In the genomic region with DNA sequence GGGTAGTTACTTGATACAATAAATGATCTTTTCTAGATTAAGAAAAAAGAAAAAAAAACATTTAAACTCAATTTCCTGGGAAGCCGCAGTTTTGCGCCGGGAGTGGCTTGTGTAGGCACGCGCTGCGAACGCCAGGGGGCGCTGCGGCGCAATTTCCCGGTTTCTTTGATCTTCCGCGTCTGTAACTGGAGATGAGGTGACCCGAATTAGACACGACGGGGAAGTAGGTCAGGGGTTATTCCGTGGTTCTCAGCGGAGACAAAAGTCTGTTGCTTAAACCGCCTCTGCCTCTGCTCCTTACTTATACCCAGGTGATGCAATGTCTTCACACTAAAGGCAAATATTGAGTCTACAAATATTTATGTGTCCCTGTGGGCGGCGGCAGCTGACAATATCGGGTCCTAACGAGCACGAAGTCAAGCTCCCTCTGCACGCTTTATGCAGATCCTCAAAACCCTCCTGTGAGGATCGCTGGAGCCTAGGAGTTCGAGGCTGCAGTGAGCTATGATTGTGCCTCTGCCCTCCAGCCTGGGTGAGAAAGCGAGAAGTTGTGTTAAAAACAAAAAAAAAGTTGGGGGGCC, we compare ENCODE assay signal across 1 cellular context.
TF ChIP-seq lines count a peak whose summit lies in the region.

No MANE protein-coding gene starts in this region.

TF ChIP-seq in HepG2, 621 proteins besides CTCF, POLR2A, EP300 and RAD21 (continued from another document and continues in another):
- TF ChIP-seq, protein P1, sequence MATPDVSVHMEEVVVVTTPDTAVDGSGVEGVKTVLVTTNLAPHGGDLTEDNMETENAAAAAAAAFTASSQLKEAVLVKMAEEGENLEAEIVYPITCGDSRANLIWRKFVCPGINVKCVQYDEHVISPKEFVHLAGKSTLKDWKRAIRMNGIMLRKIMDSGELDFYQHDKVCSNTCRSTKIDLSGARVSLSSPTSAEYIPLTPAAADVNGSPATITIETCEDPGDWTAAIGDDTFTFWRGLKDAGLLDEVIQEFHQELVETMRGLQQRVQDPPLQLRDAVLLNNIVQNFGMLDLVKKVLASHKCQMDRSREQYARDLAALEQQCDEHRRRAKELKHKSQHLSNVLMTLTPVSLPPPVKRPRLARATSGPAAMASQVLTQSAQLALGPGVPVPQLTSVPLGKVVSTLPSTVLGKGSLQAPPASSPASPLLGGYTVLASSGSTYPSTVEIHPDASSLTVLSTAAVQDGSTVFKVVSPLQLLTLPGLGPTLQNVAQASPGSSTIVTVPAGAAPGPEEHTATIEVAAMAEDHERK (CRISPR knock-in tag; IDR thresholded peaks at IDR 0.05; ENCODE audit: low read depth), result no peak
- TF ChIP-seq ZNF263 (CRISPR knock-in tag; IDR thresholded peaks at IDR 0.05) (no peak), ZNF788 (CRISPR knock-in tag; IDR thresholded peaks at IDR 0.05; ENCODE audit: borderline replicate concordance) (peak; percentile 81; the same call in 1 of the 2 replicates), RXRA (CRISPR knock-in tag; IDR thresholded peaks at IDR 0.05) (peak; percentile 99), ZNF317 (CRISPR knock-in tag; IDR thresholded peaks at IDR 0.05) (no peak), SIX4 (CRISPR knock-in tag; IDR thresholded peaks at IDR 0.05) (peak; percentile 99), GTF2F1 (IDR thresholded peaks at IDR 0.05; ENCODE audit: low read length) (no peak), ZNF10 (CRISPR knock-in tag; IDR thresholded peaks at IDR 0.05; ENCODE audit: borderline replicate concordance, low read depth) (no peak), ZNF30 (CRISPR knock-in tag; IDR thresholded peaks at IDR 0.05) (no peak), TCF7 (IDR thresholded peaks at IDR 0.05; ENCODE audit: low read depth) (peak; percentile 98), DNMT3B (CRISPR knock-in tag; conservative IDR thresholded peaks at IDR 0.05) (no peak), ZNF549 (CRISPR knock-in tag; IDR thresholded peaks at IDR 0.05) (no peak), MTF2 (CRISPR knock-in tag; IDR thresholded peaks at IDR 0.05; ENCODE audit: borderline replicate concordance) (peak; percentile 77; the same call in 1 of the 2 replicates), ZBTB7A (CRISPR knock-in tag; IDR thresholded peaks at IDR 0.05) (no peak), ZNF180 (CRISPR knock-in tag; IDR thresholded peaks at IDR 0.05; ENCODE audit: borderline replicate concordance, low read depth) (no peak), PCBP2 (optimal IDR thresholded peaks at IDR 0.05; ENCODE audit: low read depth, low read length, poor library complexity, severe bottlenecking) (no peak), DPF2 (CRISPR knock-in tag; IDR thresholded peaks at IDR 0.05; ENCODE audit: borderline replicate concordance, low read depth) (no peak), SOX5 (CRISPR knock-in tag; IDR thresholded peaks at IDR 0.05; ENCODE audit: borderline replicate concordance) (peak; percentile 87), TGIF2 (CRISPR knock-in tag; IDR thresholded peaks at IDR 0.05) (no peak), ERF (CRISPR knock-in tag; IDR thresholded peaks at IDR 0.05) (peak; percentile 74), NRL (CRISPR knock-in tag; IDR thresholded peaks at IDR 0.05; ENCODE audit: borderline replicate concordance) (no peak; the same call in 1 of the 2 replicates), SALL2 (CRISPR knock-in tag; IDR thresholded peaks at IDR 0.05) (no peak), MZF1 (CRISPR knock-in tag; IDR thresholded peaks at IDR 0.05; ENCODE audit: borderline replicate concordance) (no peak), ZNF790 (CRISPR knock-in tag; IDR thresholded peaks at IDR 0.05; ENCODE audit: borderline replicate concordance) (no peak), ZNF556 (CRISPR knock-in tag; IDR thresholded peaks at IDR 0.05; ENCODE audit: borderline replicate concordance) (no peak), ONECUT2 (CRISPR knock-in tag; IDR thresholded peaks at IDR 0.05) (no peak), MEIS1 (CRISPR knock-in tag; IDR thresholded peaks at IDR 0.05; ENCODE audit: borderline replicate concordance) (no peak; the same call in 1 of the 2 replicates), ZFP1 (CRISPR knock-in tag; IDR thresholded peaks at IDR 0.05) (no peak; the same call in 1 of the 2 replicates), RARA (CRISPR knock-in tag; IDR thresholded peaks at IDR 0.05) (peak; percentile 96), WIZ (CRISPR knock-in tag; IDR thresholded peaks at IDR 0.05) (no peak), AGO2 (optimal IDR thresholded peaks at IDR 0.05; ENCODE audit: low read depth, low read length) (no peak), HNF4A (CRISPR knock-in tag; IDR thresholded peaks at IDR 0.05) (peak; percentile 67), NR1H2 (CRISPR knock-in tag; IDR thresholded peaks at IDR 0.05; ENCODE audit: borderline replicate concordance, low read depth) (no peak), FOXK1 (CRISPR knock-in tag; IDR thresholded peaks at IDR 0.05; ENCODE audit: borderline replicate concordance, low read depth) (peak; percentile 96), HCFC1 (IDR thresholded peaks at IDR 0.05; ENCODE audit: low read depth, low read length) (no peak)
- TF ChIP-seq, protein P2, sequence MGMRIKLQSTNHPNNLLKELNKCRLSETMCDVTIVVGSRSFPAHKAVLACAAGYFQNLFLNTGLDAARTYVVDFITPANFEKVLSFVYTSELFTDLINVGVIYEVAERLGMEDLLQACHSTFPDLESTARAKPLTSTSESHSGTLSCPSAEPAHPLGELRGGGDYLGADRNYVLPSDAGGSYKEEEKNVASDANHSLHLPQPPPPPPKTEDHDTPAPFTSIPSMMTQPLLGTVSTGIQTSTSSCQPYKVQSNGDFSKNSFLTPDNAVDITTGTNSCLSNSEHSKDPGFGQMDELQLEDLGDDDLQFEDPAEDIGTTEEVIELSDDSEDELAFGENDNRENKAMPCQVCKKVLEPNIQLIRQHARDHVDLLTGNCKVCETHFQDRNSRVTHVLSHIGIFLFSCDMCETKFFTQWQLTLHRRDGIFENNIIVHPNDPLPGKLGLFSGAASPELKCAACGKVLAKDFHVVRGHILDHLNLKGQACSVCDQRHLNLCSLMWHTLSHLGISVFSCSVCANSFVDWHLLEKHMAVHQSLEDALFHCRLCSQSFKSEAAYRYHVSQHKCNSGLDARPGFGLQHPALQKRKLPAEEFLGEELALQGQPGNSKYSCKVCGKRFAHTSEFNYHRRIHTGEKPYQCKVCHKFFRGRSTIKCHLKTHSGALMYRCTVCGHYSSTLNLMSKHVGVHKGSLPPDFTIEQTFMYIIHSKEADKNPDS (CRISPR knock-in tag; IDR thresholded peaks at IDR 0.05), result no peak
- TF ChIP-seq, protein P3, sequence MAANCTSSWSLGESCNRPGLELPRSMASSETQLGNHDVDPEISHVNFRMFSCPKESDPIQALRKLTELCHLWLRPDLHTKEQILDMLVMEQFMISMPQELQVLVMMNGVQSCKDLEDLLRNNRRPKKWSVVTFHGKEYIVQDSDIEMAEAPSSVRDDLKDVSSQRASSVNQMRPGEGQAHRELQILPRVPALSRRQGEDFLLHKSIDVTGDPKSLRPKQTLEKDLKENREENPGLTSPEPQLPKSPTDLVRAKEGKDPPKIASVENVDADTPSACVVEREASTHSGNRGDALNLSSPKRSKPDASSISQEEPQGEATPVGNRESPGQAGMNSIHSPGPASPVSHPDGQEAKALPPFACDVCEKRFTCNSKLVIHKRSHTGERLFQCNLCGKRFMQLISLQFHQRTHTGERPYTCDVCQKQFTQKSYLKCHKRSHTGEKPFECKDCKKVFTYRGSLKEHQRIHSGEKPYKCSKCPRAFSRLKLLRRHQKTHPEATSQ (CRISPR knock-in tag; IDR thresholded peaks at IDR 0.05; ENCODE audit: borderline replicate concordance), result no peak
- TF ChIP-seq, protein P4, sequence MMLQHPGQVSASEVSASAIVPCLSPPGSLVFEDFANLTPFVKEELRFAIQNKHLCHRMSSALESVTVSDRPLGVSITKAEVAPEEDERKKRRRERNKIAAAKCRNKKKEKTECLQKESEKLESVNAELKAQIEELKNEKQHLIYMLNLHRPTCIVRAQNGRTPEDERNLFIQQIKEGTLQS (CRISPR knock-in tag; IDR thresholded peaks at IDR 0.05), result peak; percentile 93
- TF ChIP-seq, protein P5, sequence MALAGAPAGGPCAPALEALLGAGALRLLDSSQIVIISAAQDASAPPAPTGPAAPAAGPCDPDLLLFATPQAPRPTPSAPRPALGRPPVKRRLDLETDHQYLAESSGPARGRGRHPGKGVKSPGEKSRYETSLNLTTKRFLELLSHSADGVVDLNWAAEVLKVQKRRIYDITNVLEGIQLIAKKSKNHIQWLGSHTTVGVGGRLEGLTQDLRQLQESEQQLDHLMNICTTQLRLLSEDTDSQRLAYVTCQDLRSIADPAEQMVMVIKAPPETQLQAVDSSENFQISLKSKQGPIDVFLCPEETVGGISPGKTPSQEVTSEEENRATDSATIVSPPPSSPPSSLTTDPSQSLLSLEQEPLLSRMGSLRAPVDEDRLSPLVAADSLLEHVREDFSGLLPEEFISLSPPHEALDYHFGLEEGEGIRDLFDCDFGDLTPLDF (CRISPR knock-in tag; IDR thresholded peaks at IDR 0.05), result no peak; the same call in 1 of the 2 replicates
- TF ChIP-seq, protein P6, sequence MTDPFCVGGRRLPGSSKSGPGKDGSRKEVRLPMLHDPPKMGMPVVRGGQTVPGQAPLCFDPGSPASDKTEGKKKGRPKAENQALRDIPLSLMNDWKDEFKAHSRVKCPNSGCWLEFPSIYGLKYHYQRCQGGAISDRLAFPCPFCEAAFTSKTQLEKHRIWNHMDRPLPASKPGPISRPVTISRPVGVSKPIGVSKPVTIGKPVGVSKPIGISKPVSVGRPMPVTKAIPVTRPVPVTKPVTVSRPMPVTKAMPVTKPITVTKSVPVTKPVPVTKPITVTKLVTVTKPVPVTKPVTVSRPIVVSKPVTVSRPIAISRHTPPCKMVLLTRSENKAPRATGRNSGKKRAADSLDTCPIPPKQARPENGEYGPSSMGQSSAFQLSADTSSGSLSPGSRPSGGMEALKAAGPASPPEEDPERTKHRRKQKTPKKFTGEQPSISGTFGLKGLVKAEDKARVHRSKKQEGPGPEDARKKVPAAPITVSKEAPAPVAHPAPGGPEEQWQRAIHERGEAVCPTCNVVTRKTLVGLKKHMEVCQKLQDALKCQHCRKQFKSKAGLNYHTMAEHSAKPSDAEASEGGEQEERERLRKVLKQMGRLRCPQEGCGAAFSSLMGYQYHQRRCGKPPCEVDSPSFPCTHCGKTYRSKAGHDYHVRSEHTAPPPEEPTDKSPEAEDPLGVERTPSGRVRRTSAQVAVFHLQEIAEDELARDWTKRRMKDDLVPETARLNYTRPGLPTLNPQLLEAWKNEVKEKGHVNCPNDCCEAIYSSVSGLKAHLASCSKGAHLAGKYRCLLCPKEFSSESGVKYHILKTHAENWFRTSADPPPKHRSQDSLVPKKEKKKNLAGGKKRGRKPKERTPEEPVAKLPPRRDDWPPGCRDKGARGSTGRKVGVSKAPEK (CRISPR knock-in tag; IDR thresholded peaks at IDR 0.05; ENCODE audit: borderline replicate concordance), result no peak
- TF ChIP-seq, protein P7, sequence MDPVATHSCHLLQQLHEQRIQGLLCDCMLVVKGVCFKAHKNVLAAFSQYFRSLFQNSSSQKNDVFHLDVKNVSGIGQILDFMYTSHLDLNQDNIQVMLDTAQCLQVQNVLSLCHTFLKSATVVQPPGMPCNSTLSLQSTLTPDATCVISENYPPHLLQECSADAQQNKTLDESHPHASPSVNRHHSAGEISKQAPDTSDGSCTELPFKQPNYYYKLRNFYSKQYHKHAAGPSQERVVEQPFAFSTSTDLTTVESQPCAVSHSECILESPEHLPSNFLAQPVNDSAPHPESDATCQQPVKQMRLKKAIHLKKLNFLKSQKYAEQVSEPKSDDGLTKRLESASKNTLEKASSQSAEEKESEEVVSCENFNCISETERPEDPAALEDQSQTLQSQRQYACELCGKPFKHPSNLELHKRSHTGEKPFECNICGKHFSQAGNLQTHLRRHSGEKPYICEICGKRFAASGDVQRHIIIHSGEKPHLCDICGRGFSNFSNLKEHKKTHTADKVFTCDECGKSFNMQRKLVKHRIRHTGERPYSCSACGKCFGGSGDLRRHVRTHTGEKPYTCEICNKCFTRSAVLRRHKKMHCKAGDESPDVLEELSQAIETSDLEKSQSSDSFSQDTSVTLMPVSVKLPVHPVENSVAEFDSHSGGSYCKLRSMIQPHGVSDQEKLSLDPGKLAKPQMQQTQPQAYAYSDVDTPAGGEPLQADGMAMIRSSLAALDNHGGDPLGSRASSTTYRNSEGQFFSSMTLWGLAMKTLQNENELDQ (CRISPR knock-in tag; IDR thresholded peaks at IDR 0.05; ENCODE audit: borderline replicate concordance), result no peak
- TF ChIP-seq, protein P8, sequence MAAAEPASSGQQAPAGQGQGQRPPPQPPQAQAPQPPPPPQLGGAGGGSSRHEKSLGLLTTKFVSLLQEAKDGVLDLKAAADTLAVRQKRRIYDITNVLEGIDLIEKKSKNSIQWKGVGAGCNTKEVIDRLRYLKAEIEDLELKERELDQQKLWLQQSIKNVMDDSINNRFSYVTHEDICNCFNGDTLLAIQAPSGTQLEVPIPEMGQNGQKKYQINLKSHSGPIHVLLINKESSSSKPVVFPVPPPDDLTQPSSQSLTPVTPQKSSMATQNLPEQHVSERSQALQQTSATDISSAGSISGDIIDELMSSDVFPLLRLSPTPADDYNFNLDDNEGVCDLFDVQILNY (CRISPR knock-in tag; conservative IDR thresholded peaks at IDR 0.05), result no peak
- TF ChIP-seq, protein P9, sequence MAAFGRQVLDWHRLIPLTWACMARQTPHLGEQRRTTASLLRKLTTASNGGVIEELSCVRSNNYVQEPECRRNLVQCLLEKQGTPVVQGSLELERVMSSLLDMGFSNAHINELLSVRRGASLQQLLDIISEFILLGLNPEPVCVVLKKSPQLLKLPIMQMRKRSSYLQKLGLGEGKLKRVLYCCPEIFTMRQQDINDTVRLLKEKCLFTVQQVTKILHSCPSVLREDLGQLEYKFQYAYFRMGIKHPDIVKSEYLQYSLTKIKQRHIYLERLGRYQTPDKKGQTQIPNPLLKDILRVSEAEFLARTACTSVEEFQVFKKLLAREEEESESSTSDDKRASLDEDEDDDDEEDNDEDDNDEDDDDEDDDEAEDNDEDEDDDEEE (CRISPR knock-in tag; IDR thresholded peaks at IDR 0.05), result no peak
- TF ChIP-seq, protein P10, sequence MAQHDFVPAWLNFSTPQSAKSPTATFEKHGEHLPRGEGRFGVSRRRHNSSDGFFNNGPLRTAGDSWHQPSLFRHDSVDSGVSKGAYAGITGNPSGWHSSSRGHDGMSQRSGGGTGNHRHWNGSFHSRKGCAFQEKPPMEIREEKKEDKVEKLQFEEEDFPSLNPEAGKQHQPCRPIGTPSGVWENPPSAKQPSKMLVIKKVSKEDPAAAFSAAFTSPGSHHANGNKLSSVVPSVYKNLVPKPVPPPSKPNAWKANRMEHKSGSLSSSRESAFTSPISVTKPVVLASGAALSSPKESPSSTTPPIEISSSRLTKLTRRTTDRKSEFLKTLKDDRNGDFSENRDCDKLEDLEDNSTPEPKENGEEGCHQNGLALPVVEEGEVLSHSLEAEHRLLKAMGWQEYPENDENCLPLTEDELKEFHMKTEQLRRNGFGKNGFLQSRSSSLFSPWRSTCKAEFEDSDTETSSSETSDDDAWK (CRISPR knock-in tag; IDR thresholded peaks at IDR 0.05), result no peak
